In the genomic region with DNA sequence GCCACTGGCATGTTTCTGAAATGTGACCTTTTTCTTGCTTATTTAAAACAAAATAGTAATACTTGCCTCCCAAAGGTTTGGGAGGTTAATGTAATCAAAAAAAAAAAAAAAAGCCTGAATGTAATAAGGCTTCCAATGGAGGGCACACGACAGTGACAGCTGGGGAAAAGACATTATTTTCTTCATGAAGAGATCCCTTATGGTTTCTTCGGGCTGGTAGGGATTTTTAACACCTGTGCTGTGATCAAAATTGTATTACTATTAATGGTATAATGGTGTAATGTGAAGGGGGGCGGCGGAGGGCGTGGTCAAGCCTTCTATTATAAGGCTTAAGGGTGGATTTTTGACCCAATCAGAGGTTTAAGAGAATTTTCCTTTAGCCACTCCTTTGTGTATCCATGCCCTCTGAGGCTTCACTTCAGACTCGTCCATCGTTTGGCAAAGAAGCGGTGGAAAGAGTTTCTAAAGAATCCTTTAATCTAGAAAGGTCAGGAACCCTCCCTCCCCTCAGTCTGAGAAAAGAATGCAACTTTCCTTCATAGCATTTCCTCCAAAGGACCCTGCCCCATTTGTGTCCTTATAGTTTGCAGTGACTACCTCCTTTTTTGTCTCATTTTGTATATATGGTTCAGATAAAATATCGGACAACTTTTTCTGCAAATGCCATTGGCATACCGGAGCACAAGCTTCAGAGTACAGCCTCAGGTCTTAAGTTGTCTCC, we compare ENCODE assay signal across 8 cellular contexts.
DNase-seq lines count a peak whose midpoint lies in the region; ATAC-seq and TF ChIP-seq lines count a peak whose summit lies in the region.

No MANE protein-coding gene starts in this region.

- H3K79me2 ChIP-seq in MM.1S (ENCODE audit: low read length) = peaks cover 17% of the 10 kb centered on the region

- peak overlapping the region; percentile 94 for H3K4me2 ChIP-seq in MM.1S (ENCODE audit: low read depth, low read length)

- DNase-seq in EH (ENCODE audit: low read depth) = peak; percentile 81
- peak; percentile 85 for DNase-seq in MM.1S
- peak; percentile 84 for DNase-seq in RWPE2 (ENCODE audit: low spot score)
- no peak for DNase-seq in central memory CD8-positive, alpha-beta T cell (ENCODE audit: low spot score in 2 of 2)
- DNase-seq in stimulated activated CD4-positive, alpha-beta T cell treated with anti-CD3 and anti-CD28 coated beads, Interleukin-4, amount 100 ng/mL, for 4 hours = peak; percentile 12 to 43

- H3K36me3 ChIP-seq in MM.1S (replicated peaks; ENCODE audit: insufficient read depth, low read length) = no peaks in the 10 kb centered on the region
- no peaks in the 10 kb centered on the region for H3K36me3 ChIP-seq in RWPE2 (ENCODE audit: low read depth)

- H3K9me3 ChIP-seq in MM.1S (replicated peaks; ENCODE audit: insufficient read depth, low read length) (no peaks in the 10 kb centered on the region), RWPE2 (ENCODE audit: severe bottlenecking) (no peaks in the 10 kb centered on the region)

- H3K9ac ChIP-seq in MM.1S (ENCODE audit: low read length) = peak overlapping the region; percentile 98

- peaks cover 28% of the 10 kb centered on the region for H3K4me1 Mint-ChIP-seq in central memory CD8-positive, alpha-beta T cell

- H3K36me3 Mint-ChIP-seq in central memory CD8-positive, alpha-beta T cell (ENCODE audit: insufficient read depth) = peaks cover 14% of the 10 kb centered on the region

- H3K27ac Mint-ChIP-seq in central memory CD8-positive, alpha-beta T cell (ENCODE audit: low read depth) = peak overlapping the region; percentile 94

- H2AFZ ChIP-seq in MM.1S (ENCODE audit: low read length) = peak overlapping the region; percentile 32

- H3K4me3 ChIP-seq in MM.1S (ENCODE audit: low read length) (peak overlapping the region; percentile 69), RWPE2 (ENCODE audit: severe bottlenecking) (peak overlapping the region; percentile 39)

- ATAC-seq in RWPE2 (ENCODE audit: low read depth) (peak; percentile 59), HG02763 (IDR thresholded peaks at IDR 0.05; ENCODE audit: unreplicated experiment) (no peak), HG03342 (IDR thresholded peaks at IDR 0.05; ENCODE audit: unreplicated experiment) (no peak)
- ATAC-seq in central memory CD8-positive, alpha-beta T cell (replicated peaks; ENCODE audit: extremely low read depth, poor library complexity, severe bottlenecking) = no peak

- no peak for TF ChIP-seq CTCF in MM.1S (IDR thresholded peaks at IDR 0.05; ENCODE audit: low read length)
- TF ChIP-seq CTCF in RWPE2 (IDR thresholded peaks at IDR 0.05; ENCODE audit: poor library complexity, severe bottlenecking) = no peak

- peaks cover 9% of the 10 kb centered on the region; the same call in 1 of the 2 replicates for H3K4me1 ChIP-seq in MM.1S (ENCODE audit: low read length)
- peaks cover 25% of the 10 kb centered on the region for H3K4me1 ChIP-seq in RWPE2 (ENCODE audit: insufficient read depth, poor library complexity, severe bottlenecking)

- H4K20me1 ChIP-seq in MM.1S (ENCODE audit: insufficient read depth, low read length) = no peaks in the 10 kb centered on the region

- H3F3A ChIP-seq in MM.1S (ENCODE audit: insufficient read depth, low read length) = peaks cover 22% of the 10 kb centered on the region

- H3K9me2 ChIP-seq in MM.1S (replicated peaks; ENCODE audit: insufficient read depth, low read length) = no peaks in the 10 kb centered on the region

- peak overlapping the region; percentile 84 for H3K4me3 Mint-ChIP-seq in central memory CD8-positive, alpha-beta T cell

- H3K27ac ChIP-seq in MM.1S (ENCODE audit: low read length) (peak overlapping the region; percentile 98), RWPE2 (ENCODE audit: poor library complexity, severe bottlenecking) (peak overlapping the region; percentile 96), layer of hippocampus (ENCODE audit: low read depth, low read length) (peak overlapping the region; percentile 100)

- no peaks in the 10 kb centered on the region for H3K27me3 ChIP-seq in MM.1S (replicated peaks; ENCODE audit: insufficient read depth, low read length)
- no peaks in the 10 kb centered on the region for H3K27me3 ChIP-seq in RWPE2 (ENCODE audit: insufficient read depth, poor library complexity, severe bottlenecking)
- H3K27me3 ChIP-seq in layer of hippocampus (ENCODE audit: control insufficient read depth, insufficient read depth, low read length) = no peaks in the 10 kb centered on the region

- no peaks in the 10 kb centered on the region for H3K9me3 Mint-ChIP-seq in central memory CD8-positive, alpha-beta T cell

- no peaks in the 10 kb centered on the region for H3K27me3 Mint-ChIP-seq in central memory CD8-positive, alpha-beta T cell

Comparison
In these comparisons a context has a peak if more than half of its experiments do, and no peak if none do; other contexts are left out.
1. DNase-seq: peak in EH (single experiment), MM.1S (single experiment), RWPE2 (single experiment) and stimulated activated CD4-positive, alpha-beta T cell treated with anti-CD3 and anti-CD28 coated beads, Interleukin-4, amount 100 ng/mL, for 4 hours (2 of 2); none in central memory CD8-positive, alpha-beta T cell (0 of 2).
2. Peak in every context shown above with its lines, with median percentiles within 50 percentile points of each other: H3K27ac ChIP-seq.